15 cellular contexts compared by ENCODE assay signal in genomic region chr11:44743326-44743725, GRCh38. TPM values are rescaled to one million over a fixed set of nuclear protein-coding genes. Genes with fewer than 3 reads are reported as not detected.
DNase-seq lines count a peak whose midpoint lies in the region; ATAC-seq and TF ChIP-seq lines count a peak whose summit lies in the region.
"Had no signal": no experiment of that assay in that cellular context is flagged by ENCODE, and none has a peak within 500 bp of the region (broad histone marks: within the 10 kb centered on the region; RNA-seq: fewer than 3 reads in every experiment).

No MANE protein-coding gene starts in this region.

- no peak for DNase-seq in GM23338 (ENCODE audit: low spot score)
- no peak for DNase-seq in colonic mucosa
- peak; percentile 71 for DNase-seq in mesenteric fat pad (ENCODE audit: low spot score)
- DNase-seq in stimulated activated effector memory CD8-positive, alpha-beta T cell treated with anti-CD3 and anti-CD28 coated beads, Interleukin-12 subunit alpha, Interleukin-12 subunit beta, amount 100 ng/mL, for 72 hours (ENCODE audit: low spot score in 2 of 2) = no peak
- DNase-seq in spleen = no peak
- DNase-seq in stimulated activated CD4-positive, alpha-beta T cell treated with anti-CD3 and anti-CD28 coated beads, Interleukin-4, amount 100 ng/mL, for 24 hours = no peak
- DNase-seq: DMS53, NCI-H1436, NCI-H2081 treated with DMSO at 0.1 percent for 48 hours, NCI-H524 had no signal

- H3K79me2 ChIP-seq in GM23338 (replicated peaks; ENCODE audit: insufficient read depth) = no peaks in the 10 kb centered on the region

- H3K27ac ChIP-seq in GM23338 (ENCODE audit: low read depth) (no peak overlapping the region), colonic mucosa (peak overlapping the region; percentile 2), spleen (no peak overlapping the region)
- H3K27ac ChIP-seq: A549, C4-2B had no signal

- TF ChIP-seq CTCF in GM23338 (conservative IDR thresholded peaks at IDR 0.05; ENCODE audit: low read depth in 2 of 2) (no peak), colonic mucosa (IDR thresholded peaks at IDR 0.05) (no peak), spleen (IDR thresholded peaks at IDR 0.05 in 8 of 11, conservative IDR thresholded peaks at IDR 0.05 in 3 of 11) (no peak)

- peaks cover 54% of the 10 kb centered on the region for H3K4me1 ChIP-seq in GM23338 (ENCODE audit: insufficient read depth)
- H3K4me1 ChIP-seq in colonic mucosa = no peaks in the 10 kb centered on the region
- H3K4me1 ChIP-seq in spleen = peaks cover 0 to 3% (median 0%) of the 10 kb centered on the region in 6 donors
- H3K4me1 ChIP-seq: A549 had no signal

- peaks cover 12% of the 10 kb centered on the region for H3K27me3 Mint-ChIP-seq in GM23338 (ENCODE audit: insufficient read depth, low read depth, poor library complexity)

- no peaks in the 10 kb centered on the region for H3F3A ChIP-seq in GM23338 (replicated peaks; ENCODE audit: low read depth)

- H3K9me3 ChIP-seq in colonic mucosa (no peaks in the 10 kb centered on the region), spleen (no peaks in the 10 kb centered on the region)
- H3K9me3 ChIP-seq: A549 had no signal

- peaks cover 3% of the 10 kb centered on the region for H3K36me3 Mint-ChIP-seq in GM23338 (ENCODE audit: low read depth)
- no peaks in the 10 kb centered on the region for H3K36me3 Mint-ChIP-seq in stimulated activated effector memory CD8-positive, alpha-beta T cell treated with anti-CD3 and anti-CD28 coated beads, Interleukin-12 subunit alpha, Interleukin-12 subunit beta, amount 100 ng/mL, for 72 hours

- 81 to 92% (median 85%) methylated on average over 12 of the region's 12 CpGs for whole genome bisulfite sequencing in spleen, 5 donors

- H3K36me3 ChIP-seq in GM23338 (ENCODE audit: insufficient read depth) = peaks cover 7% of the 10 kb centered on the region; the same call in 1 of the 2 replicates
- no peaks in the 10 kb centered on the region for H3K36me3 ChIP-seq in colonic mucosa
- H3K36me3 ChIP-seq in spleen = no peaks in the 10 kb centered on the region

- H3K27me3 ChIP-seq in GM23338 (ENCODE audit: insufficient read depth) (peaks cover 15% of the 10 kb centered on the region; the same call in 1 of the 2 replicates), colonic mucosa (no peaks in the 10 kb centered on the region), spleen (replicated peaks in 1 of 7) (peaks cover 0 to 12% (median 0%) of the 10 kb centered on the region in 7 donors)

- peak overlapping the region; percentile 51; the same call in 1 of the 2 replicates for H3K4me2 ChIP-seq in GM23338
- H3K4me2 ChIP-seq: A549 had no signal

- H3K9ac ChIP-seq in colonic mucosa (ENCODE audit: low read depth in 2 of 2, low read length in 2 of 2) = no peak overlapping the region

- H3K4me1 Mint-ChIP-seq in GM23338 = peaks cover 65% of the 10 kb centered on the region
- peaks cover 19% of the 10 kb centered on the region for H3K4me1 Mint-ChIP-seq in stimulated activated effector memory CD8-positive, alpha-beta T cell treated with anti-CD3 and anti-CD28 coated beads, Interleukin-12 subunit alpha, Interleukin-12 subunit beta, amount 100 ng/mL, for 72 hours

- no peaks in the 10 kb centered on the region for H4K20me1 ChIP-seq in GM23338 (replicated peaks; ENCODE audit: insufficient read depth)

- intact Hi-C loops in colonic mucosa (cut with DNase I) (no loop called here), spleen (cut with DNase I; ENCODE audit: low total_unique reads) (no loop called here)

- no peak overlapping the region for H2AFZ ChIP-seq in GM23338

- no peak for ATAC-seq in GM23338
- no peak for ATAC-seq in stimulated activated effector memory CD8-positive, alpha-beta T cell treated with anti-CD3 and anti-CD28 coated beads, Interleukin-12 subunit alpha, Interleukin-12 subunit beta, amount 100 ng/mL, for 72 hours
- ATAC-seq in GM21526 (IDR thresholded peaks at IDR 0.05; ENCODE audit: low FRiP score, unreplicated experiment) = no peak
- ATAC-seq: A549, HCT116 had no signal

- TF ChIP-seq POLR2A in spleen (IDR thresholded peaks at IDR 0.05) = no peak

- no peak overlapping the region; the same call in 1 of the 2 replicates for H3K27ac Mint-ChIP-seq in GM23338
- peak overlapping the region; percentile 45 for H3K27ac Mint-ChIP-seq in stimulated activated effector memory CD8-positive, alpha-beta T cell treated with anti-CD3 and anti-CD28 coated beads, Interleukin-12 subunit alpha, Interleukin-12 subunit beta, amount 100 ng/mL, for 72 hours

- no peak overlapping the region for H3K4me3 ChIP-seq in GM23338
- no peak overlapping the region for H3K4me3 ChIP-seq in colonic mucosa
- no peak overlapping the region for H3K4me3 ChIP-seq in spleen
- H3K4me3 ChIP-seq: A549 had no signal

- H3K9me3 Mint-ChIP-seq in GM23338 = no peaks in the 10 kb centered on the region; the same call in 1 of the 3 replicates
- H3K9me3 Mint-ChIP-seq in stimulated activated effector memory CD8-positive, alpha-beta T cell treated with anti-CD3 and anti-CD28 coated beads, Interleukin-12 subunit alpha, Interleukin-12 subunit beta, amount 100 ng/mL, for 72 hours = no peaks in the 10 kb centered on the region

- H3K9me2 ChIP-seq in GM23338 (ENCODE audit: insufficient read depth) = no peaks in the 10 kb centered on the region

- H3K4me3 Mint-ChIP-seq in GM23338 = no peak overlapping the region
- H3K4me3 Mint-ChIP-seq in stimulated activated effector memory CD8-positive, alpha-beta T cell treated with anti-CD3 and anti-CD28 coated beads, Interleukin-12 subunit alpha, Interleukin-12 subunit beta, amount 100 ng/mL, for 72 hours = no peak overlapping the region

TF ChIP-seq in GM23338, 12 proteins besides CTCF, POLR2A, EP300 and RAD21:
- no peak for TF ChIP-seq STAT1 (IDR thresholded peaks at IDR 0.05; ENCODE audit: unreplicated experiment)

RNA-seq across cellular contexts. Expression of gene TSPAN18, which starts 16.6 kb away (rescaled TPM):
- 10.6 and 12.0 TPM in 2 replicates for total RNA-seq in GM23338 (2014; rRNA removed; shearing (Covaris generic))
- polyA plus RNA-seq in GM23338 (2016; fragmentation: Nextera tagmentation; extraction: Ambion mirVana) (5.8 and 6.0 TPM in 2 replicates), spleen (1 to 10 TPM; 2.1 to 7.9 (median 3.1) TPM)
- total RNA-seq in colonic mucosa (10 to 100 TPM in 1 of 2 donors, 1 to 10 TPM in 1; 3.4 to 13.4 TPM), mesenteric fat pad (14.2 TPM), spleen (10 to 100 TPM; 16.5 to 47.5 (median 24.0) TPM)
- total RNA-seq: HT1080 had no signal
